In genomic region chr12:67434653-67435375, GRCh38 we compare ENCODE assay signal across 11 cellular contexts.
DNase-seq lines count a peak whose midpoint lies in the region; ATAC-seq and TF ChIP-seq lines count a peak whose summit lies in the region.
"Had no signal": no experiment of that assay in that cellular context is flagged by ENCODE, and none has a peak within 500 bp of the region (broad histone marks: within the 10 kb centered on the region; RNA-seq: fewer than 3 reads in every experiment).

No MANE protein-coding gene starts in this region.

- ATAC-seq in stimulated activated naive CD8-positive, alpha-beta T cell treated with anti-CD3 and anti-CD28 coated beads, Interleukin-15, Interleukin-2, amounts not matched to agents 100 U/mL and 50 U/mL, for 24 hours, result no peak
- no peak for ATAC-seq in HG03280 (IDR thresholded peaks at IDR 0.05; ENCODE audit: unreplicated experiment)

- H3K79me2 ChIP-seq in SK-N-SH (ENCODE audit: insufficient read depth), result no peaks in the 10 kb centered on the region

- H3K9ac ChIP-seq in SK-N-SH, result peak overlapping the region; percentile 26; the same call in 1 of the 2 replicates

- H3K4me3 ChIP-seq in SK-N-SH (ENCODE audit: low read depth in 2 of 2, low read length in 1 of 2) (no peak overlapping the region), fibroblast of villous mesenchyme (ENCODE audit: low read depth, low read length) (no peak overlapping the region), skeletal muscle cell (ENCODE audit: low read depth, low read length) (no peak overlapping the region)
- H3K4me3 ChIP-seq: adrenal gland had no signal

- H3K4me2 ChIP-seq in SK-N-SH, result peak overlapping the region; percentile 55; the same call in 1 of the 2 replicates

- TF ChIP-seq CTCF in SK-N-SH (IDR thresholded peaks at IDR 0.05), result no peak
- TF ChIP-seq CTCF in fibroblast of villous mesenchyme (IDR thresholded peaks at IDR 0.05; ENCODE audit: insufficient read depth, low read depth, low read length), result no peak

- WGBS in SK-N-SH (ENCODE audit: low lambda C conversion rate), result 41% methylated on average over 3 of the region's 3 CpGs

- H4K20me1 ChIP-seq in SK-N-SH (ENCODE audit: insufficient read depth), result no peaks in the 10 kb centered on the region

- no peak overlapping the region for H2AFZ ChIP-seq in SK-N-SH (ENCODE audit: low read depth)

- CTCF ChIA-PET in SK-N-SH (lab: Yijun Ruan, JAX), result no interaction called here

- H3K4me1 ChIP-seq in SK-N-SH (ENCODE audit: control insufficient read depth in 1 of 2, insufficient read depth in 2 of 2, low read depth in 1 of 2, low read length in 1 of 2), result peaks cover 0 to 7% of the 10 kb centered on the region in 2 experiments; a peak in 2 of 4 replicates

- H3F3A ChIP-seq in SK-N-SH (replicated peaks; ENCODE audit: insufficient read depth), result peaks cover 13% of the 10 kb centered on the region

- H3K9me2 ChIP-seq in SK-N-SH, result no peaks in the 10 kb centered on the region

- H3K27me3 ChIP-seq in SK-N-SH (ENCODE audit: insufficient read depth), result no peaks in the 10 kb centered on the region
- H3K27me3 ChIP-seq: adrenal gland had no signal

- H3K27ac ChIP-seq in SK-N-SH (ENCODE audit: low read depth in 2 of 2, low read length in 1 of 2), result peak overlapping the region; percentile 36 to 88; a peak in 3 of 4 replicates

- DNase-seq in ELR (ENCODE audit: low read depth), result peak; percentile 92
- no peak for DNase-seq in SK-N-SH
- DNase-seq in fibroblast of villous mesenchyme (ENCODE audit: low read depth), result peak; percentile 95
- DNase-seq in skeletal muscle cell (ENCODE audit: low read depth), result peak; percentile 91
- DNase-seq in stimulated activated naive CD8-positive, alpha-beta T cell treated with anti-CD3 and anti-CD28 coated beads, Interleukin-15, Interleukin-2, amounts not matched to agents 100 U/mL and 50 U/mL, for 24 hours, result no peak
- DNase-seq in DMS 273 treated with DMSO at 0.1 percent for 48 hours (lab: John Stamatoyannopoulos, UW), result no peak
- DNase-seq in activated CD4-positive, alpha-beta T cell treated with anti-CD3 and anti-CD28 coated beads for 4 hours, result no peak
- DNase-seq: activated B cell treated with CpG ODN at 0.5 μM for 24 hours, NCI-H146 had no signal

- peak in 1 of 2 experiments; percentile 66; a peak in 1 of 4 replicates for TF ChIP-seq EP300 in SK-N-SH (IDR thresholded peaks at IDR 0.05; ENCODE audit: borderline replicate concordance in 1 of 2, low read depth in 1 of 2, low read length in 1 of 2)

- TF ChIP-seq RAD21 in SK-N-SH (IDR thresholded peaks at IDR 0.05; ENCODE audit: low read length), result no peak

- POLR2A ChIA-PET in SK-N-SH (lab: Yijun Ruan, JAX), result no interaction called here

- no peaks in the 10 kb centered on the region for H3K9me3 ChIP-seq in SK-N-SH
- H3K9me3 ChIP-seq: adrenal gland had no signal

- no peaks in the 10 kb centered on the region for H3K36me3 ChIP-seq in SK-N-SH (replicated peaks in 1 of 2; ENCODE audit: control insufficient read depth in 1 of 2, insufficient read depth in 2 of 2, low read length in 1 of 2)
- H3K36me3 ChIP-seq: adrenal gland had no signal

TF ChIP-seq in SK-N-SH, 30 proteins besides CTCF, POLR2A, EP300 and RAD21:
- TF ChIP-seq MXI1 (IDR thresholded peaks at IDR 0.05; ENCODE audit: low read depth, low read length), result no peak
- TF ChIP-seq GABPA (IDR thresholded peaks at IDR 0.05; ENCODE audit: low read depth), result no peak
- peak; percentile 54 for TF ChIP-seq JUND (IDR thresholded peaks at IDR 0.05)
- TF ChIP-seq PBX3 (IDR thresholded peaks at IDR 0.05), result peak; percentile 63; the same call in 1 of the 2 replicates
- peak; percentile 53; the same call in 1 of the 2 replicates for TF ChIP-seq USF1 (IDR thresholded peaks at IDR 0.05; ENCODE audit: borderline replicate concordance, low read depth)
- TF ChIP-seq SMC3 (IDR thresholded peaks at IDR 0.05; ENCODE audit: low read depth, low read length), result no peak
- TF ChIP-seq RFX5 (IDR thresholded peaks at IDR 0.05; ENCODE audit: low read length), result no peak
- peak; percentile 91 for TF ChIP-seq MEF2A (IDR thresholded peaks at IDR 0.05; ENCODE audit: borderline replicate concordance, low read depth)
- TF ChIP-seq IRF3 (IDR thresholded peaks at IDR 0.05; ENCODE audit: low read depth, low read length), result no peak
- TF ChIP-seq FOXM1 (IDR thresholded peaks at IDR 0.05; ENCODE audit: low read depth), result no peak
- no peak for TF ChIP-seq RCOR1 (IDR thresholded peaks at IDR 0.05; ENCODE audit: low read length)
- no peak; the same call in 1 of the 2 replicates for TF ChIP-seq POLR2AphosphoS5 (IDR thresholded peaks at IDR 0.05; ENCODE audit: low read depth, low read length)
- TF ChIP-seq USF2 (IDR thresholded peaks at IDR 0.05; ENCODE audit: borderline replicate concordance, low read depth, low read length), result no peak
- peak; percentile 78 for TF ChIP-seq TCF12 (IDR thresholded peaks at IDR 0.05)
- no peak for TF ChIP-seq TEAD4 (IDR thresholded peaks at IDR 0.05; ENCODE audit: borderline replicate concordance, insufficient read depth)
- peak; percentile 73 for TF ChIP-seq FOSL2 (IDR thresholded peaks at IDR 0.05; ENCODE audit: borderline replicate concordance, low read depth)
- TF ChIP-seq ELF1 (IDR thresholded peaks at IDR 0.05), result no peak
- no peak for TF ChIP-seq FOXJ3 (CRISPR knock-in tag; IDR thresholded peaks at IDR 0.05)
- peak; percentile 66; the same call in 1 of the 2 replicates for TF ChIP-seq REST (IDR thresholded peaks at IDR 0.05; ENCODE audit: low read depth, low read length)
- no peak for TF ChIP-seq CHD2 (IDR thresholded peaks at IDR 0.05; ENCODE audit: low read length, partially characterized antibody)
- TF ChIP-seq NRF1 (IDR thresholded peaks at IDR 0.05; ENCODE audit: low read depth, low read length), result no peak
- no peak for TF ChIP-seq GATA2 (CRISPR knock-in tag; IDR thresholded peaks at IDR 0.05)
- peak; percentile 38; the same call in 1 of the 2 replicates for TF ChIP-seq NFIC (IDR thresholded peaks at IDR 0.05; ENCODE audit: borderline replicate concordance)

Comparison
In these comparisons a context has a peak if more than half of its experiments do, and no peak if none do; other contexts are left out.
1. DNase-seq: peak in ELR (single experiment), fibroblast of villous mesenchyme (single experiment) and skeletal muscle cell (single experiment); none in SK-N-SH (single experiment), stimulated activated naive CD8-positive, alpha-beta T cell treated with anti-CD3 and anti-CD28 coated beads, Interleukin-15, Interleukin-2, amounts not matched to agents 100 U/mL and 50 U/mL, for 24 hours (single experiment), DMS 273 treated with DMSO at 0.1 percent for 48 hours (single experiment) and activated CD4-positive, alpha-beta T cell treated with anti-CD3 and anti-CD28 coated beads for 4 hours (0 of 2).